Comparison of ENCODE assay signal across 27 cellular contexts in the genomic region with DNA sequence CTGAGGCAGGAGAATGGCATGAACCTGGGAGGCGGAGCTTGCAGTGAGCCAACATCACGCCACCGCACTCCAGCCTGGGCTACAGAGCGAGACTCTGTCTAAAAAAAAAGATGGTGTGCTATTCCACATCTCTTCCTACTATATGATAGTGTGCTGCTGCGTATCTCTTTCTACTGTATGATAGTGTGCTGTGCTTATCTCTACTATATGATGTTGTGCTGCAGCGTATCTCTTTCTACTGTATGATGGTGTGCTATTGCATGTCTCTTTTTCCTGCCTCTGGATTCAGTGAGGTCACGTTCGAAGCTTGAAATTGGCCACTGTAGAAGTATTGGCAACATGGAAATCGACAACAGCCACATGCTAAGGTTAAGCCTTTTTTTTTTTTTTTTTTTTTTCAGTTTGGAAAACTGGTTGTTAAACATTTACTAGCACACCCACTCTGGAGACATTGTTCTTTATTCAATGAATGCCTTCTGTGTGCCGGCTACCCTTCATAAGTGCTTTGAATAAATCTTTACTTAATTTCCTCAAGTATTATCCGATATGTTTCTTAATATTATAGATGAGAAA. TPM values are rescaled to one million over a fixed set of nuclear protein-coding genes. Genes with fewer than 3 reads are reported as not detected.
DNase-seq lines count a peak whose midpoint lies in the region; ATAC-seq, FAIRE-seq and TF ChIP-seq lines count a peak whose summit lies in the region.
"Had no signal": no experiment of that assay in that cellular context is flagged by ENCODE, and none has a peak within 500 bp of the region (broad histone marks: within the 10 kb centered on the region; RNA-seq: fewer than 3 reads in every experiment).

No MANE protein-coding gene starts in this region.

- H2AFZ ChIP-seq in HepG2 (ENCODE audit: low read length): no peak overlapping the region

- TF ChIP-seq EP300 in HepG2 (IDR thresholded peaks at IDR 0.05; ENCODE audit: low read depth in 2 of 2, low read length in 2 of 2): no peak
- no peak for TF ChIP-seq EP300 in HepG2 (CRISPR knock-in tag; IDR thresholded peaks at IDR 0.05; ENCODE audit: borderline replicate concordance)

- BruUV-seq in HepG2 (replicated peaks; lab: Mats Ljungman, UMichigan): no TSS peak

- ATAC-seq in HepG2 (peak; percentile 91), GM21737 (IDR thresholded peaks at IDR 0.05; ENCODE audit: unreplicated experiment) (no peak), HG02678 (IDR thresholded peaks at IDR 0.05; ENCODE audit: unreplicated experiment) (no peak)
- ATAC-seq: Panc1 had no signal

- CTCF ChIA-PET in HepG2 (lab: Yijun Ruan, JAX; ENCODE audit: low intra/inter-chr PET ratio, low total read pairs): no interaction called here

- H3K9me3 ChIP-seq in HepG2 (ENCODE audit: low read length) (no peaks in the 10 kb centered on the region; the same call in 1 of the 2 replicates), small intestine (ENCODE audit: control insufficient read depth, low read depth) (no peaks in the 10 kb centered on the region)
- H3K9me3 ChIP-seq: BE2C, HAP-1 had no signal

- POLR2A ChIA-PET in HepG2 (lab: Yijun Ruan, JAX): no interaction called here

- peaks cover 5% of the 10 kb centered on the region for H4K20me1 ChIP-seq in HepG2 (ENCODE audit: insufficient read depth, low read length)

- no peaks in the 10 kb centered on the region for H3K36me3 ChIP-seq in kidney epithelial cell (ENCODE audit: control insufficient read depth, insufficient read depth, low read length)
- no peaks in the 10 kb centered on the region for H3K36me3 ChIP-seq in HepG2 (replicated peaks in 1 of 2; ENCODE audit: control insufficient read depth in 1 of 2, insufficient read depth in 2 of 2, low read length in 2 of 2)
- H3K36me3 ChIP-seq in small intestine (ENCODE audit: control insufficient read depth in 2 of 2, insufficient read depth in 2 of 2, low read length in 2 of 2): no peaks in the 10 kb centered on the region
- H3K36me3 ChIP-seq: BE2C, HAP-1 had no signal

- FAIRE-seq in HepG2 (lab: Jason Lieb, UNC): no peak
- FAIRE-seq in small intestine (lab: Jason Lieb, UNC): no peak
- FAIRE-seq: GM18507 had no signal

- H3K4me3 ChIP-seq in kidney epithelial cell (ENCODE audit: low read depth, low read length) (no peak overlapping the region), HepG2 (replicated peaks in 1 of 3; ENCODE audit: insufficient read depth in 1 of 3, low read depth in 2 of 3, low read length in 3 of 3) (no peak overlapping the region), small intestine (ENCODE audit: low read depth in 1 of 2, low read length in 2 of 2) (no peak overlapping the region)
- H3K4me3 ChIP-seq: HAP-1 had no signal

- H3K4me1 ChIP-seq in HepG2 (ENCODE audit: insufficient read depth, low read length) (peaks cover 75% of the 10 kb centered on the region), small intestine (ENCODE audit: control insufficient read depth in 2 of 2, insufficient read depth in 1 of 2, low read depth in 1 of 2, low read length in 1 of 2) (peaks cover 0 to 2% of the 10 kb centered on the region in 2 donors)
- H3K4me1 ChIP-seq: BE2C, HAP-1 had no signal

- intact Hi-C loops in HepG2 (cut with micrococcal nuclease; ENCODE audit: unreplicated experiment): loop anchor here (2.0 kb wide), 1 partner anchor 26 kb away; no protein-coding TSS in a partner anchor

- peaks cover 34% of the 10 kb centered on the region for H3K79me2 ChIP-seq in HepG2 (ENCODE audit: insufficient read depth, low read length)

- DNase-seq in SW480 (ENCODE audit: low spot score): peak; percentile 29
- DNase-seq in kidney epithelial cell (ENCODE audit: low read depth): peak; percentile 1
- DNase-seq in HepG2 (ENCODE audit: low spot score): peak; percentile 57
- peak; percentile 10 for DNase-seq in small intestine
- no peak for DNase-seq in stimulated activated CD4-positive, alpha-beta T cell treated with anti-CD3 and anti-CD28 coated beads, Interleukin-4, amount 100 ng/mL, for 1 hour
- no peak for DNase-seq in stimulated activated CD8-positive, alpha-beta memory T cell treated with anti-CD3 and anti-CD28 coated beads, Interleukin-4, amount 100 ng/mL, for 48 hours
- DNase-seq: ACHN; BE2C; CD8-positive, alpha-beta memory T cell; GOT3; HFFc6; Karpas-422; NCI-H1092; NCI-H1417 treated with DMSO at 0.1 percent for 48 hours; NCI-H187; NCI-H2081 treated with DMSO at 0.1 percent for 48 hours; NCI-H2171; NCI-H226; NCI-H510A; NCI-H69; SHP77 treated with DMSO at 0.1 percent for 48 hours had no signal

- no peak overlapping the region for H3K9ac ChIP-seq in HepG2 (ENCODE audit: insufficient read depth, low read depth, low read length)

- WGBS in HepG2 (ENCODE audit: low lambda C conversion rate): 57% methylated on average over 10 of the region's 11 CpGs
- WGBS in small intestine, 3 donors: 48 to 77% (median 54%) methylated on average over 11 of the region's 11 CpGs

- TF ChIP-seq RAD21 in HepG2 (CRISPR knock-in tag; IDR thresholded peaks at IDR 0.05): no peak

- H3K27ac ChIP-seq in HepG2 (ENCODE audit: extremely low read length, insufficient read depth, low read length) (no peak overlapping the region), small intestine (ENCODE audit: low read depth in 1 of 2, low read length in 1 of 2) (no peak overlapping the region)
- H3K27ac ChIP-seq: RWPE1 had no signal

- H3K27me3 ChIP-seq in kidney epithelial cell (ENCODE audit: control insufficient read depth, insufficient read depth, low read length) (no peaks in the 10 kb centered on the region), HepG2 (ENCODE audit: control insufficient read depth in 1 of 2, insufficient read depth in 2 of 2, low read length in 2 of 2) (no peaks in the 10 kb centered on the region), small intestine (ENCODE audit: control insufficient read depth in 2 of 2, insufficient read depth in 2 of 2, low read length in 2 of 2) (no peaks in the 10 kb centered on the region)
- H3K27me3 ChIP-seq: BE2C had no signal

- TF ChIP-seq CTCF in kidney epithelial cell (IDR thresholded peaks at IDR 0.05; ENCODE audit: insufficient read depth, low read length, poor library complexity, severe bottlenecking) (no peak), HepG2 (CRISPR knock-in tag; IDR thresholded peaks at IDR 0.05) (no peak)

- H3K4me2 ChIP-seq in HepG2 (ENCODE audit: low read depth, low read length): peak overlapping the region; percentile 46

- no peak for TF ChIP-seq POLR2A in HepG2 (IDR thresholded peaks at IDR 0.05; ENCODE audit: insufficient read depth in 1 of 2, low read depth in 2 of 2, low read length in 2 of 2)

- in situ Hi-C loops in HepG2 (cut with HindIII; ENCODE audit: extremely low pct_ligation_motif_present, low pct_unique_long_range_greater_than_20kb): no loop called here

RNA-seq across cellular contexts. Expression of a gene that starts 31.0 kb away (rescaled TPM):
- total RNA-seq in kidney epithelial cell (34.2 and 45.6 TPM in 2 replicates), HepG2 (2016; rRNA removed; fragmentation: Illumina TruSeq; extraction: Trizol) (27.7 and 44.8 TPM in 2 replicates)
- total RNA-seq in HepG2 (2016; cell fraction: cytosol; rRNA removed; fragmentation: Illumina TruSeq; extraction: Trizol; ENCODE audit: low read depth): 6.2 and 7.8 TPM in 2 replicates
- total RNA-seq in HepG2 (2016; cell fraction: insoluble cytoplasmic fraction; rRNA removed; fragmentation: Illumina TruSeq; extraction: Trizol): 28.7 and 47.3 TPM in 2 replicates
- 9.7 and 10.8 TPM in 2 replicates for total RNA-seq in HepG2 (2016; cell fraction: membrane; rRNA removed; fragmentation: Illumina TruSeq; extraction: Trizol)
- 19.5 and 20.9 TPM in 2 replicates for total RNA-seq in HepG2 (2016; cell fraction: nucleus; rRNA removed; fragmentation: Illumina TruSeq; extraction: Trizol)
- polyA plus RNA-seq in HepG2 (2011; rRNA removed) (7.5 and 9.9 TPM in 2 replicates), small intestine (10 to 100 TPM; 24.6 to 37.8 (median 25.7) TPM)
- polyA plus RNA-seq in HepG2 (2011; cell fraction: cytosol; rRNA removed): 3.8 and 6.0 TPM in 2 replicates
- polyA plus RNA-seq in HepG2 (2011; cell fraction: nucleus; rRNA removed): 3.8 and 4.7 TPM in 2 replicates
- polyA plus RNA-seq in HepG2 (2012): 11.8 and 13.3 TPM in 2 replicates
- 1.5 and 1.7 TPM in 2 replicates for polyA plus RNA-seq in HepG2 (2016; cell fraction: cytosol; fragmentation: Illumina TruSeq; extraction: Trizol; ENCODE audit: low read depth)
- 29.3 and 33.2 TPM in 2 replicates for polyA plus RNA-seq in HepG2 (2016; cell fraction: insoluble cytoplasmic fraction; fragmentation: Illumina TruSeq; extraction: Trizol; ENCODE audit: low read depth)
- 3.4 and 4.1 TPM in 2 replicates for polyA plus RNA-seq in HepG2 (2016; cell fraction: membrane; fragmentation: Illumina TruSeq; extraction: Trizol; ENCODE audit: low read depth)
- polyA plus RNA-seq in HepG2 (2016; cell fraction: nucleus; fragmentation: Illumina TruSeq; extraction: Trizol; ENCODE audit: insufficient read depth, low read depth): 14.1 and 14.3 TPM in 2 replicates
- 3.8 and 4.2 TPM in 2 replicates for polyA minus RNA-seq in HepG2 (2011; rRNA and poly(A)+ RNA removed; ENCODE audit: low replicate concordance)
- polyA minus RNA-seq in HepG2 (2011; cell fraction: cytosol; rRNA and poly(A)+ RNA removed): 11.3 and 13.2 TPM in 2 replicates
- polyA minus RNA-seq in HepG2 (2011; cell fraction: nucleus; rRNA and poly(A)+ RNA removed): 27.2 and 32.3 TPM in 2 replicates

RNA-seq across cellular contexts. Expression of a gene that starts 31.3 kb away (rescaled TPM):
- 0.14 and 0.29 TPM in 2 replicates for total RNA-seq in kidney epithelial cell
- total RNA-seq in HepG2 (2016; rRNA removed; fragmentation: Illumina TruSeq; extraction: Trizol): 0.49 and 0.62 TPM in 2 replicates
- 0.18 TPM in 1 of 2 replicates, not detected in the other for total RNA-seq in HepG2 (2016; cell fraction: cytosol; rRNA removed; fragmentation: Illumina TruSeq; extraction: Trizol; ENCODE audit: low read depth)
- total RNA-seq in HepG2 (2016; cell fraction: insoluble cytoplasmic fraction; rRNA removed; fragmentation: Illumina TruSeq; extraction: Trizol): 0.56 and 0.67 TPM in 2 replicates
- 0.21 and 0.37 TPM in 2 replicates for total RNA-seq in HepG2 (2016; cell fraction: membrane; rRNA removed; fragmentation: Illumina TruSeq; extraction: Trizol)
- 0.93 and 1.3 TPM in 2 replicates for total RNA-seq in HepG2 (2016; cell fraction: nucleus; rRNA removed; fragmentation: Illumina TruSeq; extraction: Trizol)
- polyA plus RNA-seq in HepG2 (2011; rRNA removed): 0.15 and 0.29 TPM in 2 replicates
- 0.03 and 0.05 TPM in 2 replicates for polyA plus RNA-seq in HepG2 (2011; cell fraction: cytosol; rRNA removed)
- 0.13 and 0.23 TPM in 2 replicates for polyA plus RNA-seq in HepG2 (2011; cell fraction: nucleus; rRNA removed)
- polyA plus RNA-seq in HepG2 (2012): 0.24 and 0.34 TPM in 2 replicates
- not detected in 2 replicates for polyA plus RNA-seq in HepG2 (2016; cell fraction: cytosol; fragmentation: Illumina TruSeq; extraction: Trizol; ENCODE audit: low read depth)
- 0.26 and 0.30 TPM in 2 replicates for polyA plus RNA-seq in HepG2 (2016; cell fraction: insoluble cytoplasmic fraction; fragmentation: Illumina TruSeq; extraction: Trizol; ENCODE audit: low read depth)
- polyA plus RNA-seq in HepG2 (2016; cell fraction: membrane; fragmentation: Illumina TruSeq; extraction: Trizol; ENCODE audit: low read depth): 0.06 and 0.09 TPM in 2 replicates
- polyA plus RNA-seq in HepG2 (2016; cell fraction: nucleus; fragmentation: Illumina TruSeq; extraction: Trizol; ENCODE audit: insufficient read depth, low read depth): 1.1 and 1.3 TPM in 2 replicates
- polyA minus RNA-seq in HepG2 (2011; rRNA and poly(A)+ RNA removed; ENCODE audit: low replicate concordance): 0.08 and 0.14 TPM in 2 replicates
- polyA minus RNA-seq in HepG2 (2011; cell fraction: cytosol; rRNA and poly(A)+ RNA removed): 0.35 TPM in 1 of 2 replicates, not detected in the other
- 0.39 and 1.6 TPM in 2 replicates for polyA minus RNA-seq in HepG2 (2011; cell fraction: nucleus; rRNA and poly(A)+ RNA removed)
- polyA plus RNA-seq in small intestine: under 1 TPM in 2 of 3 donors, not detected in 1; 0.37 to 0.45 TPM

Comparison
In these comparisons a context has a peak if more than half of its experiments do, and no peak if none do; other contexts are left out.
1. DNase-seq: peak in SW480 (single experiment), kidney epithelial cell (single experiment), HepG2 (single experiment) and small intestine (single experiment); none in stimulated activated CD4-positive, alpha-beta T cell treated with anti-CD3 and anti-CD28 coated beads, Interleukin-4, amount 100 ng/mL, for 1 hour (single experiment) and stimulated activated CD8-positive, alpha-beta memory T cell treated with anti-CD3 and anti-CD28 coated beads, Interleukin-4, amount 100 ng/mL, for 48 hours (single experiment).